7 cellular contexts compared by ENCODE assay signal in the genomic region with DNA sequence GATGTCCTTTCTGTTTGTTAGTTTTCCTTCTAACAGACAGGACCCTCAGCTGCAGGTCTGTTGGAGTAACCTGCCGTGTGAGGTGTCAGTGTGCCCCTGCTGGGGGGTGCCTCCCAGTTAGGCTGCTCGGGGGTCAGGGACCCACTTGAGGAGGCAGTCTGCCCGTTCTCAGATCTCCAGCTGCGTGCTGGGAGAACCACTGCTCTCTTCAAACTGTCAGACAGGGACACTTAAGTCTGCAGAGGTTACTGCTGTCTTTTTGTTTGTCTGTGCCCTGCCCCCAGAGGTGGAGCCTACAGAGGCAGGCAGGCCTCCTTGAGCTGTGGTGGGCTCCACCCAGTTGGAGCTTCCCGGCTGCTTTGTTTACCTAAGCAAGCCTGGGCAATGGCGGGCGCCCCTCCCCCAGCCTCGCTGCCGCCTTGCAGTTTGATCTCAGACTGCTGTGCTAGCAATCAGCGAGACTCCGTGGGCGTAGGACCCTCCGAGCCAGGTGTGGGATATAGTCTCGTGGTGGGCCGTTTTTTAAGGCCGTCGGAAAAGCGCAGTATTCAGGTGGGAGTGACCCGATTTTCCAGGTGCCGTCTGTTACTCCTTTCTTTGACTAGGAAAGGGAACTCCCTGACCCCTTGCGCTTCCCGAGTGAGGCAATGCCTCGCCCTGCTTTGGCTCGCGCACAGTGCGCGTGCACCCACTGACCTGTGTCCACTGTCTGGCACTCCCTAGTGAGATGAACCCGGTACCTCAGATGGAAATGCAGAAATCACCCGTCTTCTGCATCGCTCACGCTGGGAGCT. TPM values are rescaled to one million over a fixed set of nuclear protein-coding genes. Genes with fewer than 3 reads are reported as not detected.
DNase-seq lines count a peak whose midpoint lies in the region; ATAC-seq, FAIRE-seq and TF ChIP-seq lines count a peak whose summit lies in the region.
"Not testable (repeated sequence)": the region's sequence is repeated elsewhere in the genome, so short reads cannot be mapped to it uniquely, and the experiment has no call there.

No MANE protein-coding gene starts in this region.

- H3K27me3 ChIP-seq in PC-9 (ENCODE audit: insufficient read depth, low read depth); K562 (ENCODE audit: control insufficient read depth in 2 of 2, insufficient read depth in 2 of 2, low read length in 2 of 2); esophagus squamous epithelium; HepG2 (ENCODE audit: control insufficient read depth in 1 of 2, insufficient read depth in 2 of 2, low read length in 2 of 2); neuronal stem cell (ENCODE audit: control insufficient read depth in 3 of 3, insufficient read depth in 3 of 3, low read depth in 1 of 3, low read length in 3 of 3): not testable (repeated sequence)

- not testable (repeated sequence) for H2AK5ac ChIP-seq in neuronal stem cell (ENCODE audit: low read depth, low read length)

- H3K4me1 ChIP-seq in PC-9 (replicated peaks; ENCODE audit: insufficient read depth); K562 (replicated peaks in 1 of 2; ENCODE audit: control insufficient read depth in 2 of 2, insufficient read depth in 2 of 2, low read length in 2 of 2); HepG2 (ENCODE audit: insufficient read depth, low read length); neuronal stem cell (ENCODE audit: control insufficient read depth in 2 of 2, insufficient read depth in 1 of 2, low read depth in 1 of 2, low read length in 2 of 2): not testable (repeated sequence)
- peaks cover 0 to 17% (median 0%) of the 10 kb centered on the region in 3 donors for H3K4me1 ChIP-seq in esophagus squamous epithelium

- not testable (repeated sequence) for H3K79me1 ChIP-seq in neuronal stem cell (ENCODE audit: low read depth, low read length)

- not testable (repeated sequence) for H2BK5ac ChIP-seq in neuronal stem cell (ENCODE audit: low read length)

- TF ChIP-seq RAD21 in K562 (CRISPR knock-in tag; conservative IDR thresholded peaks at IDR 0.05 in 1 of 2, IDR thresholded peaks at IDR 0.05 in 1 of 2); HepG2 (CRISPR knock-in tag; IDR thresholded peaks at IDR 0.05): not testable (repeated sequence)

- ATAC-seq in K562, HepG2: not testable (repeated sequence)

- not testable (repeated sequence) for H3K36me3 ChIP-seq in PC-9 (ENCODE audit: low read depth); K562 (ENCODE audit: control insufficient read depth, insufficient read depth, low read length); esophagus squamous epithelium; HepG2 (replicated peaks in 1 of 2; ENCODE audit: control insufficient read depth in 1 of 2, insufficient read depth in 2 of 2, low read length in 2 of 2); neuronal stem cell (replicated peaks in 1 of 2; ENCODE audit: control insufficient read depth in 2 of 2, insufficient read depth in 2 of 2, low read length in 2 of 2)

- H3K9me2 ChIP-seq in PC-9 (ENCODE audit: insufficient read depth), result not testable (repeated sequence)

- FAIRE-seq in K562 (lab: Jason Lieb, UNC); HepG2 (lab: Jason Lieb, UNC): not testable (repeated sequence)

- not testable (repeated sequence) for BruUV-seq in PC-9 (replicated peaks; lab: Mats Ljungman, UMichigan); K562 (replicated peaks; lab: Mats Ljungman, UMichigan); HepG2 (replicated peaks; lab: Mats Ljungman, UMichigan)

- not testable (repeated sequence) for H3K9ac ChIP-seq in K562 (ENCODE audit: insufficient read depth in 1 of 2, low read depth in 2 of 2, low read length in 2 of 2); HepG2 (ENCODE audit: insufficient read depth, low read depth, low read length); neuronal stem cell (ENCODE audit: low read depth, low read length, poor library complexity)

- not testable (repeated sequence) for TF ChIP-seq EP300 in K562 (IDR thresholded peaks at IDR 0.05; ENCODE audit: low read length); HepG2 (IDR thresholded peaks at IDR 0.05; ENCODE audit: low read depth in 2 of 2, low read length in 2 of 2); HepG2 (CRISPR knock-in tag; IDR thresholded peaks at IDR 0.05; ENCODE audit: borderline replicate concordance)

- not testable (repeated sequence) for TF ChIP-seq POLR2A in K562 (conservative IDR thresholded peaks at IDR 0.05); esophagus squamous epithelium (IDR thresholded peaks at IDR 0.05); HepG2 (IDR thresholded peaks at IDR 0.05; ENCODE audit: insufficient read depth in 1 of 2, low read depth in 2 of 2, low read length in 2 of 2)

- H3K9me3 ChIP-seq in PC-9 (ENCODE audit: insufficient read depth, low read depth); K562 (replicated peaks; ENCODE audit: control insufficient read depth, insufficient read depth, low read depth, low read length); esophagus squamous epithelium; HepG2 (ENCODE audit: low read length); neuronal stem cell (replicated peaks in 1 of 2; ENCODE audit: control insufficient read depth in 2 of 2, insufficient read depth in 1 of 2, low read depth in 1 of 2, low read length in 2 of 2): not testable (repeated sequence)

- 2% methylated on average over 13 of the region's 31 CpGs for WGBS in K562 (ENCODE audit: insufficient coverage, low coverage, missing lambda C conversion rate)
- WGBS in esophagus squamous epithelium, 2 donors, result 60% methylated on average over 21 of the region's 31 CpGs; no CpG with 5 or more reads in 1 of the 2 donors
- WGBS in HepG2 (ENCODE audit: low lambda C conversion rate), result 77% methylated on average over 4 of the region's 31 CpGs
- WGBS in neuronal stem cell (ENCODE audit: extremely low coverage in 2 of 2, insufficient read length in 2 of 2, insufficient replicate concordance in 1 of 2), 2 donors, result no CpG with 5 or more reads among the region's 31 CpGs

- H3K4ac ChIP-seq in neuronal stem cell (ENCODE audit: low read length), result not testable (repeated sequence)

- not testable (repeated sequence) for H3K18ac ChIP-seq in neuronal stem cell (ENCODE audit: low read length)

- H3K4me3 ChIP-seq in PC-9 (peak overlapping the region; percentile 43; the same call in 1 of the 2 replicates), esophagus squamous epithelium (peak overlapping the region; percentile 10 to 46 (median 34)), HepG2 (replicated peaks in 1 of 3; ENCODE audit: insufficient read depth in 1 of 3, low read depth in 2 of 3, low read length in 3 of 3) (peak overlapping the region in 2 of 3 experiments; percentile 36 to 37; a peak in 3 of 6 replicates)
- H3K4me3 ChIP-seq in K562; neuronal stem cell (ENCODE audit: low read length in 2 of 2): not testable (repeated sequence)

- POLR2A ChIA-PET in PC-9 (lab: Charles Lee; ENCODE audit: unreplicated experiment); K562 (lab: Yijun Ruan, JAX); HepG2 (lab: Yijun Ruan, JAX): not testable (repeated sequence)

- H3K9me1 ChIP-seq in K562 (ENCODE audit: control insufficient read depth, insufficient read depth, low read length), result not testable (repeated sequence)

- not testable (repeated sequence) for H3K14ac ChIP-seq in neuronal stem cell (ENCODE audit: low read length)

- in situ Hi-C loops in Caki2 (cut with HindIII; ENCODE audit: low pct_unique_long_range_greater_than_20kb, low sequenced_read_pairs); K562 (cut with MboI); HepG2 (cut with HindIII; ENCODE audit: extremely low pct_ligation_motif_present, low pct_unique_long_range_greater_than_20kb): not testable (repeated sequence)

- H2BK120ac ChIP-seq in neuronal stem cell (ENCODE audit: low read depth, low read length), result not testable (repeated sequence)

- CTCF ChIA-PET in PC-9 (lab: Charles Lee); K562 (lab: Yijun Ruan, JAX; ENCODE audit: low intra/inter-chr PET ratio); HepG2 (lab: Yijun Ruan, JAX; ENCODE audit: low intra/inter-chr PET ratio, low total read pairs): not testable (repeated sequence)

- DNase-seq in Caki2 (ENCODE audit: low read depth) (peak; percentile 39), HT-29 (ENCODE audit: low spot score) (peak; percentile 28), PC-9 (peak in 1 of 2 experiments; percentile 14)
- not testable (repeated sequence) for DNase-seq in K562 (ENCODE audit: extremely low read depth in 1 of 4, low spot score in 3 of 4); esophagus squamous epithelium (lab: John Stamatoyannopoulos, UW); HepG2 (ENCODE audit: low spot score); neuronal stem cell (ENCODE audit: low spot score)

- peak overlapping the region; percentile 62 for H3K4me2 ChIP-seq in PC-9
- H3K4me2 ChIP-seq in K562 (ENCODE audit: insufficient read depth, low read length); HepG2 (ENCODE audit: low read depth, low read length); neuronal stem cell (ENCODE audit: insufficient read depth, low read length, poor library complexity, severe bottlenecking): not testable (repeated sequence)

- H2BK12ac ChIP-seq in neuronal stem cell (ENCODE audit: low read length), result not testable (repeated sequence)

- TF ChIP-seq CTCF in PC-9 (conservative IDR thresholded peaks at IDR 0.05); K562 (IDR thresholded peaks at IDR 0.05 in 2 of 3, conservative IDR thresholded peaks at IDR 0.05 in 1 of 3; ENCODE audit: insufficient read depth in 2 of 3, low read depth in 1 of 3, low read length in 3 of 3); esophagus squamous epithelium (IDR thresholded peaks at IDR 0.05); HepG2 (CRISPR knock-in tag; IDR thresholded peaks at IDR 0.05): not testable (repeated sequence)

- not testable (repeated sequence) for H3K23ac ChIP-seq in neuronal stem cell (ENCODE audit: low read depth, low read length, poor library complexity)

- H4K8ac ChIP-seq in neuronal stem cell (ENCODE audit: low read depth, low read length), result not testable (repeated sequence)

- not testable (repeated sequence) for H2BK15ac ChIP-seq in neuronal stem cell (ENCODE audit: low read length)

- not testable (repeated sequence) for H3K79me2 ChIP-seq in PC-9 (ENCODE audit: low read depth); K562 (ENCODE audit: control insufficient read depth, insufficient read depth, low read length); HepG2 (ENCODE audit: insufficient read depth, low read length)

- intact Hi-C loops in PC-9 (cut with micrococcal nuclease; ENCODE audit: unreplicated experiment); K562 (cut with micrococcal nuclease); esophagus squamous epithelium (cut with DNase I); HepG2 (cut with micrococcal nuclease; ENCODE audit: unreplicated experiment): not testable (repeated sequence)

- not testable (repeated sequence) for H4K91ac ChIP-seq in neuronal stem cell (ENCODE audit: low read depth, low read length, poor library complexity)

- H2AFZ ChIP-seq in PC-9 (0 out of 2 replicates have a peak overlapping the region, but pooled peaks have one; percentile 48), K562 (ENCODE audit: low read depth, low read length) (peak overlapping the region; percentile 51; the same call in 1 of the 2 replicates), neuronal stem cell (ENCODE audit: low read length) (peak overlapping the region; percentile 45)
- H2AFZ ChIP-seq in HepG2 (ENCODE audit: low read length), result not testable (repeated sequence)

- not testable (repeated sequence) for H4K20me1 ChIP-seq in PC-9 (ENCODE audit: insufficient read depth); K562 (replicated peaks; ENCODE audit: control insufficient read depth, insufficient read depth, low read length); HepG2 (ENCODE audit: insufficient read depth, low read length)

- H3F3A ChIP-seq in PC-9 (ENCODE audit: insufficient read depth, low read depth), result not testable (repeated sequence)

- H3K27ac ChIP-seq in PC-9; K562 (ENCODE audit: extremely low read depth, low read depth, low read length); HepG2 (ENCODE audit: extremely low read length, insufficient read depth, low read length); neuronal stem cell (replicated peaks; ENCODE audit: low read length): not testable (repeated sequence)
- H3K27ac ChIP-seq in esophagus squamous epithelium, result peak overlapping the region in 1 of 4 donors; percentile 25

RNA-seq across cellular contexts. Expression of gene SCML1, which starts 49.5 kb away (rescaled TPM):
- total RNA-seq in Caki2 (2014; rRNA removed; shearing (Covaris generic); ENCODE audit: low replicate concordance), result 10.1 and 10.4 TPM in 2 replicates
- 8.4 and 9.7 TPM in 2 replicates for total RNA-seq in HT-29 (2014; rRNA removed; shearing (Covaris generic))
- total RNA-seq in PC-9 (2021), result 6.6 and 9.3 TPM in 2 replicates
- not detected in 2 replicates for total RNA-seq in K562 (2011; cell fraction: chromatin; rRNA removed; ENCODE audit: low replicate concordance)
- not detected in 2 replicates for total RNA-seq in K562 (2011; cell fraction: nucleolus; rRNA removed)
- total RNA-seq in K562 (2011; cell fraction: nucleoplasm; rRNA removed), result not detected in 2 replicates
- not detected in 2 replicates for total RNA-seq in K562 (2014; rRNA removed)
- total RNA-seq in K562 (2014; rRNA removed; fragmentation: Illumina TruSeq; extraction: Trizol), result not detected in 2 replicates
- 0.04 TPM in 1 of 2 replicates, not detected in the other for total RNA-seq in K562 (2015; rRNA removed; fragmentation: Illumina TruSeq; extraction: Trizol)
- 0.07 TPM in 1 of 2 replicates, not detected in the other for total RNA-seq in K562 (2021)
- polyA plus RNA-seq in K562 (2011; rRNA removed), result not detected in 2 replicates
- not detected in 2 replicates for polyA plus RNA-seq in K562 (2011; cell fraction: cytosol; rRNA removed)
- not detected in 2 replicates for polyA plus RNA-seq in K562 (2011; cell fraction: nucleus; rRNA removed)
- polyA plus RNA-seq in K562 (2012), result not detected in 2 replicates
- 0.01 TPM in 1 of 2 replicates, not detected in the other for polyA plus RNA-seq in K562 (2014; fragmentation: Illumina TruSeq; extraction: Trizol)
- polyA plus RNA-seq in K562 (2014; fragmentation: Nextera tagmentation; extraction: Ambion mirVana), result under 1 TPM in 1 of 2 experiments, not detected in 1; 0.04 TPM
- not detected in 2 replicates for polyA plus RNA-seq in K562 (2014; rRNA removed)
- not detected in 2 replicates for polyA minus RNA-seq in K562 (2011; rRNA and poly(A)+ RNA removed)
- polyA minus RNA-seq in K562 (2011; cell fraction: cytosol; rRNA and poly(A)+ RNA removed), result 0.46 TPM in 1 of 2 replicates, not detected in the other
- polyA minus RNA-seq in K562 (2011; cell fraction: nucleus; rRNA and poly(A)+ RNA removed), result not detected in 2 replicates
- 10 to 100 TPM in 2 of 4 donors, 1 to 10 TPM in 2; 2.6 to 11.8 (median 7.5) TPM for total RNA-seq in esophagus squamous epithelium
- 24.2 and 29.0 TPM in 2 replicates for total RNA-seq in HepG2 (2016; rRNA removed; fragmentation: Illumina TruSeq; extraction: Trizol)
- 3.4 and 3.6 TPM in 2 replicates for total RNA-seq in HepG2 (2016; cell fraction: cytosol; rRNA removed; fragmentation: Illumina TruSeq; extraction: Trizol; ENCODE audit: low read depth)
- total RNA-seq in HepG2 (2016; cell fraction: insoluble cytoplasmic fraction; rRNA removed; fragmentation: Illumina TruSeq; extraction: Trizol), result 25.6 and 30.1 TPM in 2 replicates
- total RNA-seq in HepG2 (2016; cell fraction: membrane; rRNA removed; fragmentation: Illumina TruSeq; extraction: Trizol), result 15.1 and 16.1 TPM in 2 replicates
- 46.3 and 51.2 TPM in 2 replicates for total RNA-seq in HepG2 (2016; cell fraction: nucleus; rRNA removed; fragmentation: Illumina TruSeq; extraction: Trizol)
- polyA plus RNA-seq in HepG2 (2011; rRNA removed), result 98.2 and 129 TPM in 2 replicates
- 52.1 and 54.9 TPM in 2 replicates for polyA plus RNA-seq in HepG2 (2011; cell fraction: cytosol; rRNA removed)
- 132 and 134 TPM in 2 replicates for polyA plus RNA-seq in HepG2 (2011; cell fraction: nucleus; rRNA removed)
- polyA plus RNA-seq in HepG2 (2012), result 50.7 and 55.4 TPM in 2 replicates
- polyA plus RNA-seq in HepG2 (2016; cell fraction: cytosol; fragmentation: Illumina TruSeq; extraction: Trizol; ENCODE audit: low read depth), result 2.7 and 4.0 TPM in 2 replicates
- 41.9 and 45.6 TPM in 2 replicates for polyA plus RNA-seq in HepG2 (2016; cell fraction: insoluble cytoplasmic fraction; fragmentation: Illumina TruSeq; extraction: Trizol; ENCODE audit: low read depth)
- polyA plus RNA-seq in HepG2 (2016; cell fraction: membrane; fragmentation: Illumina TruSeq; extraction: Trizol; ENCODE audit: low read depth), result 14.3 and 15.0 TPM in 2 replicates
- polyA plus RNA-seq in HepG2 (2016; cell fraction: nucleus; fragmentation: Illumina TruSeq; extraction: Trizol; ENCODE audit: insufficient read depth, low read depth), result 122 and 131 TPM in 2 replicates
- polyA minus RNA-seq in HepG2 (2011; rRNA and poly(A)+ RNA removed; ENCODE audit: low replicate concordance), result 29.6 and 74.2 TPM in 2 replicates
- 26.4 and 26.5 TPM in 2 replicates for polyA minus RNA-seq in HepG2 (2011; cell fraction: cytosol; rRNA and poly(A)+ RNA removed)
- polyA minus RNA-seq in HepG2 (2011; cell fraction: nucleus; rRNA and poly(A)+ RNA removed), result 77.5 and 82.1 TPM in 2 replicates
- polyA plus RNA-seq in neuronal stem cell (2013, experiment 1 of 2), result 15.4 TPM
- 15.7 TPM for polyA plus RNA-seq in neuronal stem cell (2013, experiment 2 of 2)
